ENCODE assay signal across 20 cellular contexts in the genomic region with DNA sequence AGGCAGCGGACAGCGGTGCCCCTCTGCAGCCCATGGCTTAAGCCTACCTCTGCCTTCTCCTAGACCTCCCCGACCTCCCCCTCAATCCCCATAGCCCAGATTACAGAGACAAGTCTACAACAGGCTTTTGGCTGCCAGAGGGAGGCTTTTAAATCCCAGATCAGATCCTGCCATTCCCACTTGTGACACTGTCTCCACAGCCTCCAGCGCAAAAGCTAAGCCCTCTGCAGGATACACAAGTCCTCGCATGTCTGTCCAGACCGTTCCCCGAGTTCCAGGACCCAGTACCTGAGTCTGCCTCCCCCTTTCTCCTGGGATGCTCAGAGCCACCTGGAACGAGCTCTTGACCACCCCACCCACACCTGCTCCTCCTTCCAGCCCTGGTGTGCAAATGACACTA.
"Had no signal": no experiment of that assay in that cellular context is flagged by ENCODE, and none has a peak within 500 bp of the region (broad histone marks: within the 10 kb centered on the region; RNA-seq: fewer than 3 reads in every experiment).

No MANE protein-coding gene starts in this region.

- H3K4me3 Mint-ChIP-seq: activated B cell treated with CpG ODN at 0.5 μM for 24 hours; activated CD4-positive, alpha-beta memory T cell treated with anti-CD3 and anti-CD28 coated beads for 36 hours; activated naive CD4-positive, alpha-beta T cell treated with anti-CD3 and anti-CD28 coated beads for 36 hours; activated naive CD8-positive, alpha-beta T cell treated with anti-CD3 and anti-CD28 coated beads, Interleukin-2, amount 50 U/mL, for 24 hours; immature natural killer cell; memory B cell had no signal

- H3K9me3 ChIP-seq: mucosa of descending colon, ovary, psoas muscle, sigmoid colon, suprapubic skin, transverse colon had no signal

- H3K36me3 ChIP-seq: ovary had no signal

- DNase-seq: activated B cell treated with CpG ODN at 0.5 μM for 24 hours; activated CD4-positive, alpha-beta memory T cell treated with anti-CD3 and anti-CD28 coated beads for 36 hours; activated CD4-positive, alpha-beta T cell treated with anti-CD3 and anti-CD28 coated beads for 4 hours; activated naive CD4-positive, alpha-beta T cell treated with anti-CD3 and anti-CD28 coated beads for 36 hours; activated naive CD8-positive, alpha-beta T cell treated with anti-CD3 and anti-CD28 coated beads, Interleukin-2, amount 50 U/mL, for 24 hours; activated T-cell treated with anti-CD3 and anti-CD28 coated beads for 4 hours; anterior cingulate cortex; brain microvascular endothelial cell; central memory CD4-positive, alpha-beta T cell; cortex of kidney; immature natural killer cell; mucosa of descending colon; naive B cell; ovary; sigmoid colon; stimulated activated naive CD4-positive, alpha-beta T cell treated with Interleukin-2 at 50 U/mL for 16 hours; transverse colon had no signal

- H3K27ac ChIP-seq: brain microvascular endothelial cell, ovary, sigmoid colon, suprapubic skin, transverse colon had no signal

- H3K4me1 Mint-ChIP-seq: activated B cell treated with CpG ODN at 0.5 μM for 24 hours; activated naive CD8-positive, alpha-beta T cell treated with anti-CD3 and anti-CD28 coated beads, Interleukin-2, amount 50 U/mL, for 24 hours; immature natural killer cell; memory B cell; naive B cell had no signal

- H3K9me3 Mint-ChIP-seq: activated B cell treated with CpG ODN at 0.5 μM for 24 hours; activated CD4-positive, alpha-beta memory T cell treated with anti-CD3 and anti-CD28 coated beads for 36 hours; activated naive CD4-positive, alpha-beta T cell treated with anti-CD3 and anti-CD28 coated beads for 36 hours; activated naive CD8-positive, alpha-beta T cell treated with anti-CD3 and anti-CD28 coated beads, Interleukin-2, amount 50 U/mL, for 24 hours; immature natural killer cell; memory B cell; naive B cell had no signal

- ATAC-seq: activated naive CD8-positive, alpha-beta T cell treated with anti-CD3 and anti-CD28 coated beads, Interleukin-2, amount 50 U/mL, for 24 hours; mucosa of descending colon had no signal

- H3K4me3 ChIP-seq: mucosa of descending colon, ovary, psoas muscle, sigmoid colon, suprapubic skin, transverse colon had no signal

- H3K4me1 ChIP-seq: transverse colon had no signal

- H3K27me3 Mint-ChIP-seq: activated B cell treated with CpG ODN at 0.5 μM for 24 hours; activated CD4-positive, alpha-beta memory T cell treated with anti-CD3 and anti-CD28 coated beads for 36 hours; activated naive CD8-positive, alpha-beta T cell treated with anti-CD3 and anti-CD28 coated beads, Interleukin-2, amount 50 U/mL, for 24 hours; memory B cell; naive B cell had no signal

- H3K27ac Mint-ChIP-seq: activated B cell treated with CpG ODN at 0.5 μM for 24 hours; activated CD4-positive, alpha-beta memory T cell treated with anti-CD3 and anti-CD28 coated beads for 36 hours; activated naive CD4-positive, alpha-beta T cell treated with anti-CD3 and anti-CD28 coated beads for 36 hours; activated naive CD8-positive, alpha-beta T cell treated with anti-CD3 and anti-CD28 coated beads, Interleukin-2, amount 50 U/mL, for 24 hours; immature natural killer cell; memory B cell had no signal

- H3K27me3 ChIP-seq: brain microvascular endothelial cell, ovary, sigmoid colon, suprapubic skin, transverse colon had no signal
